In genomic region chr16:8760021-8760420, GRCh38 we compare ENCODE assay signal across 2 cellular contexts.
TF ChIP-seq lines count a peak whose summit lies in the region.

No MANE protein-coding gene starts in this region.

TF ChIP-seq in K562, 482 proteins besides CTCF, POLR2A, EP300 and RAD21 (continued from another document):
- peak; percentile 20 for TF ChIP-seq PRDM10 (IDR thresholded peaks at IDR 0.05; ENCODE audit: partially characterized antibody)
- TF ChIP-seq ZNF175 (CRISPR knock-in tag; IDR thresholded peaks at IDR 0.05; ENCODE audit: low read depth), result no peak
- no peak for TF ChIP-seq SPI1 (IDR thresholded peaks at IDR 0.05; ENCODE audit: borderline replicate concordance, low read depth, low read length)
- TF ChIP-seq RBFOX2 (IDR thresholded peaks at IDR 0.05; ENCODE audit: low read depth, low read length), result no peak

TF ChIP-seq in WTC11, 78 proteins besides CTCF, POLR2A, EP300 and RAD21 (continued from another document):
- no peak for TF ChIP-seq ERG (CRISPR knock-in tag; IDR thresholded peaks at IDR 0.05)
- TF ChIP-seq ATF2 (CRISPR knock-in tag; IDR thresholded peaks at IDR 0.05; ENCODE audit: borderline replicate concordance, low read depth), result no peak
